ENCODE assay signal across 13 cellular contexts in genomic region chr3:72683068-72683467, GRCh38.
DNase-seq lines count a peak whose midpoint lies in the region; ATAC-seq lines count a peak whose summit lies in the region.
"Had no signal": no experiment of that assay in that cellular context is flagged by ENCODE, and none has a peak within 500 bp of the region (broad histone marks: within the 10 kb centered on the region; RNA-seq: fewer than 3 reads in every experiment).

No MANE protein-coding gene starts in this region.

- peak; percentile 58 to 68 for ATAC-seq in activated CD4-positive, CD25-positive, alpha-beta regulatory T cell treated with anti-CD3 and anti-CD28 coated beads, Interleukin-2, amount 50 U/mL, for 24 hours
- ATAC-seq in HG02885 (IDR thresholded peaks at IDR 0.05; ENCODE audit: poor library complexity, unreplicated experiment): peak; percentile 79
- ATAC-seq in stimulated activated naive CD8-positive, alpha-beta T cell treated with anti-CD3 and anti-CD28 coated beads, Interleukin-15, amount 100 ng/mL, for 72 hours: peak; percentile 47
- no peak for ATAC-seq in GM19455 (IDR thresholded peaks at IDR 0.05; ENCODE audit: unreplicated experiment)

- peaks cover 0 to 4% of the 10 kb centered on the region in 2 donors for H3K9me3 Mint-ChIP-seq in stimulated activated naive CD8-positive, alpha-beta T cell treated with anti-CD3 and anti-CD28 coated beads, Interleukin-15, amount 100 ng/mL, for 72 hours

- no peak overlapping the region for H3K27ac Mint-ChIP-seq in stimulated activated naive CD8-positive, alpha-beta T cell treated with anti-CD3 and anti-CD28 coated beads, Interleukin-15, amount 100 ng/mL, for 72 hours

- H3K4me3 Mint-ChIP-seq in stimulated activated naive CD8-positive, alpha-beta T cell treated with anti-CD3 and anti-CD28 coated beads, Interleukin-15, amount 100 ng/mL, for 72 hours: no peak overlapping the region

- DNase-seq in activated CD4-positive, CD25-positive, alpha-beta regulatory T cell (lab: John Stamatoyannopoulos, UW): no peak
- DNase-seq in NCI-H2171 (lab: John Stamatoyannopoulos, UW) (peak; percentile 56), NCI-H2196 treated with DMSO at 0.1 percent for 48 hours (lab: John Stamatoyannopoulos, UW; ENCODE audit: unreplicated experiment) (no peak)
- no peak for DNase-seq in stimulated activated naive CD8-positive, alpha-beta T cell treated with anti-CD3 and anti-CD28 coated beads, Interleukin-15, amount 100 ng/mL, for 72 hours
- no peak for DNase-seq in stimulated activated CD4-positive, alpha-beta T cell treated with anti-CD3 and anti-CD28 coated beads, Interleukin-12 subunit alpha, Interleukin-12 subunit beta, amount 100 ng/mL, for 4 hours
- DNase-seq: ACHN; activated T-cell treated with anti-CD3 and anti-CD28 coated beads, Interleukin-2, amount 50 U/mL, for 48 hours; GM23248; occipital lobe; trophoblast cell had no signal

- no peaks in the 10 kb centered on the region for H3K27me3 Mint-ChIP-seq in stimulated activated naive CD8-positive, alpha-beta T cell treated with anti-CD3 and anti-CD28 coated beads, Interleukin-15, amount 100 ng/mL, for 72 hours

- peaks cover 15% of the 10 kb centered on the region for H3K4me1 Mint-ChIP-seq in stimulated activated naive CD8-positive, alpha-beta T cell treated with anti-CD3 and anti-CD28 coated beads, Interleukin-15, amount 100 ng/mL, for 72 hours
